ENCODE assay signal across 17 cellular contexts in the genomic region with DNA sequence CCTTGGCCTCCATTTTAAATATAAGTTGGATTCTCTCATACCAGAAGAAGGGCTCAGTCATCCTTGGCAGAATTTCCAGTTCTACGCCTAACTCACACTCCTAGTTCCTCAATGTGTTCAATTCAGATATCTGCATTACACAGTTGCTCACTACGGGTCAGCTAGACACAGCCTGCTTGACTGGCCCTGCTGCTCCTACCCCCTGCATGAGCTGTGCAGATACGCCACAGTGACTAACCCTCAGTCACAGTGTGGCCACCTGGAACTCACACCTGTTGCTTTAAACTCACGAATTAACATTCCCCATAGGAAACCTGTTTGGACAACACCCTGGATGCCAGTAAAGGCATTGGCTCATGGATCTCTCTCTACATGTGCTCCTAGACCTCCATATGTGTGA.
"Had no signal": no experiment of that assay in that cellular context is flagged by ENCODE, and none has a peak within 500 bp of the region (broad histone marks: within the 10 kb centered on the region; RNA-seq: fewer than 3 reads in every experiment).

No MANE protein-coding gene starts in this region.

- DNase-seq: activated CD4-positive, alpha-beta T cell treated with anti-CD3 and anti-CD28 coated beads, Interleukin-2, amount 50 U/mL, for 48 hours; activated T-cell treated with anti-CD3 and anti-CD28 coated beads, Interleukin-2, amount 50 U/mL, for 1 hour; amniotic stem cell; foreskin melanocyte; head of caudate nucleus; islet precursor cell; left ventricle myocardium inferior; natural killer cell; posterior cingulate gyrus; retina; stimulated activated naive B cell treated with anti-CD40 and anti-IgM and Interleukin-4, amounts not matched to agents 10 μg/mL and 1 μg/mL and 100 μg/mL, for 72 hours; T-helper 1 cell; tibial artery had no signal

- H3K9me3 Mint-ChIP-seq: memory B cell had no signal

- H3K36me3 Mint-ChIP-seq: activated naive CD8-positive, alpha-beta T cell; memory B cell; natural killer cell; stimulated activated naive B cell treated with anti-CD40 and anti-IgM and Interleukin-4, amounts not matched to agents 10 μg/mL and 1 μg/mL and 100 μg/mL, for 72 hours had no signal

- H3K9me3 ChIP-seq: left ventricle myocardium inferior, tibial artery, vagina had no signal

- ATAC-seq: natural killer cell; stimulated activated naive B cell treated with anti-CD40 and anti-IgM and Interleukin-4, amounts not matched to agents 10 μg/mL and 1 μg/mL and 100 μg/mL, for 72 hours had no signal

- H3K4me1 Mint-ChIP-seq: natural killer cell; stimulated activated naive B cell treated with anti-CD40 and anti-IgM and Interleukin-4, amounts not matched to agents 10 μg/mL and 1 μg/mL and 100 μg/mL, for 72 hours had no signal

- H3K4me3 Mint-ChIP-seq: activated naive CD8-positive, alpha-beta T cell; memory B cell; natural killer cell; stimulated activated naive B cell treated with anti-CD40 and anti-IgM and Interleukin-4, amounts not matched to agents 10 μg/mL and 1 μg/mL and 100 μg/mL, for 72 hours had no signal

- H3K27ac ChIP-seq: left ventricle myocardium inferior, tibial artery, vagina, VCaP had no signal

- H3K27me3 ChIP-seq: tibial artery, vagina had no signal

- H3K27me3 Mint-ChIP-seq: activated naive CD8-positive, alpha-beta T cell; stimulated activated naive B cell treated with anti-CD40 and anti-IgM and Interleukin-4, amounts not matched to agents 10 μg/mL and 1 μg/mL and 100 μg/mL, for 72 hours had no signal

- H3K27ac Mint-ChIP-seq: activated naive CD8-positive, alpha-beta T cell; memory B cell; natural killer cell; stimulated activated naive B cell treated with anti-CD40 and anti-IgM and Interleukin-4, amounts not matched to agents 10 μg/mL and 1 μg/mL and 100 μg/mL, for 72 hours had no signal

- H3K4me1 ChIP-seq: left ventricle myocardium inferior, tibial artery, vagina had no signal

- H3K36me3 ChIP-seq: left ventricle myocardium inferior, tibial artery, vagina had no signal

- H3K4me3 ChIP-seq: left ventricle myocardium inferior, tibial artery, vagina had no signal
